In the genomic region with DNA sequence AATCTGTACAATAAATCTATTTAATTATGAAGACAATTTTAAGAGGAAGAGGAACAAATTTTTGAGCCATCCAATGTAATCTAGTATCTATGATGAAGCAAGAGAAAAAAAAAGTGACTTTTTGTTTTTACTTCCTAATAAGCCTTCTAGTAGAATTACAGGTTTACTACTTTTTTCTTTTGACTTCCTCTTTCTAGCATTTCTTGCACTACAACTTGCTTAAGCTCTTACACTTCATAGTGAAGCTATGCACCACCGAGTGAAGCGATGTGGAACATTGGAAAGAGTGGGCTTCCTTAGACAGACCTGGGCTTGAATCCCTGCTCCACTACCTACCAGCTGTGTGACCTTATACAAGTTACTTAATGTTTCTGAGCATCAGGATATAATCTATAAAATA, we compare ENCODE assay signal across 20 cellular contexts. TPM values are rescaled to one million over a fixed set of nuclear protein-coding genes. Genes with fewer than 3 reads are reported as not detected.
DNase-seq lines count a peak whose midpoint lies in the region; ATAC-seq, FAIRE-seq and TF ChIP-seq lines count a peak whose summit lies in the region.
"Had no signal": no experiment of that assay in that cellular context is flagged by ENCODE, and none has a peak within 500 bp of the region (broad histone marks: within the 10 kb centered on the region; RNA-seq: fewer than 3 reads in every experiment).

No MANE protein-coding gene starts in this region.

- POLR2A ChIA-PET in HepG2 (lab: Yijun Ruan, JAX): no interaction called here

- no peak for FAIRE-seq in HepG2 (lab: Jason Lieb, UNC)
- FAIRE-seq: A549 had no signal

- no peak for TF ChIP-seq CTCF in DND-41 (IDR thresholded peaks at IDR 0.05; ENCODE audit: borderline replicate concordance, extremely low read depth, low read length, poor library complexity, severe bottlenecking)
- TF ChIP-seq CTCF in lower lobe of right lung (IDR thresholded peaks at IDR 0.05): no peak
- TF ChIP-seq CTCF in HepG2 (CRISPR knock-in tag; IDR thresholded peaks at IDR 0.05): no peak

- H3K4me2 ChIP-seq in DND-41 (ENCODE audit: insufficient read depth, low read length) (peak overlapping the region; percentile 51; the same call in 1 of the 2 replicates), HepG2 (ENCODE audit: low read depth, low read length) (no peak overlapping the region)
- H3K4me2 ChIP-seq: A549 had no signal

- intact Hi-C loops in lower lobe of right lung (cut with DNase I) (no loop called here), HepG2 (cut with micrococcal nuclease; ENCODE audit: unreplicated experiment) (no loop called here)

- peaks cover 23% of the 10 kb centered on the region for H3K4me1 ChIP-seq in DND-41 (ENCODE audit: insufficient read depth, low read length)
- H3K4me1 ChIP-seq in lower lobe of right lung: no peaks in the 10 kb centered on the region
- H3K4me1 ChIP-seq in HepG2 (ENCODE audit: insufficient read depth, low read length): no peaks in the 10 kb centered on the region
- H3K4me1 ChIP-seq: A549, Peyer's patch had no signal

- no peak for TF ChIP-seq POLR2A in HepG2 (IDR thresholded peaks at IDR 0.05; ENCODE audit: insufficient read depth in 1 of 2, low read depth in 2 of 2, low read length in 2 of 2)

- no TSS peak for BruUV-seq in HepG2 (replicated peaks; lab: Mats Ljungman, UMichigan)

- H3K4me3 ChIP-seq in DND-41 (ENCODE audit: low read depth in 1 of 2, low read length in 2 of 2) (peak overlapping the region in 1 of 2 experiments; percentile 11; a peak in 1 of 4 replicates), lower lobe of right lung (no peak overlapping the region), HepG2 (replicated peaks in 1 of 3; ENCODE audit: insufficient read depth in 1 of 3, low read depth in 2 of 3, low read length in 3 of 3) (no peak overlapping the region)
- H3K4me3 ChIP-seq: A549, Peyer's patch had no signal

- in situ Hi-C loops in HepG2 (cut with HindIII; ENCODE audit: extremely low pct_ligation_motif_present, low pct_unique_long_range_greater_than_20kb): loop anchor here (10.0 kb wide), 1 partner anchor 85 kb away; a partner anchor contains a TSS

- CTCF ChIA-PET in HepG2 (lab: Yijun Ruan, JAX; ENCODE audit: low intra/inter-chr PET ratio, low total read pairs): interaction anchor here (1.8 kb wide), 1 partner anchor 46 kb away, joined by 20 read pairs; no protein-coding TSS in a partner anchor

- no peak overlapping the region for H2AFZ ChIP-seq in DND-41 (ENCODE audit: low read depth, low read length)
- no peak overlapping the region for H2AFZ ChIP-seq in HepG2 (ENCODE audit: low read length)

- H3K79me2 ChIP-seq in DND-41 (ENCODE audit: insufficient read depth, low read length) (peaks cover 12% of the 10 kb centered on the region), HepG2 (ENCODE audit: insufficient read depth, low read length) (no peaks in the 10 kb centered on the region)

- TF ChIP-seq EP300 in HepG2 (IDR thresholded peaks at IDR 0.05; ENCODE audit: low read depth in 2 of 2, low read length in 2 of 2): no peak
- no peak for TF ChIP-seq EP300 in HepG2 (CRISPR knock-in tag; IDR thresholded peaks at IDR 0.05; ENCODE audit: borderline replicate concordance)

- ATAC-seq in DND-41 (ENCODE audit: insufficient read depth, low read depth): no peak
- ATAC-seq in lower lobe of right lung: peak; percentile 23 to 43
- ATAC-seq in HepG2: no peak
- ATAC-seq: A549 had no signal

- H3K9me3 ChIP-seq in DND-41 (ENCODE audit: insufficient read depth, low read length, severe bottlenecking): no peaks in the 10 kb centered on the region
- H3K9me3 ChIP-seq in lower lobe of right lung: no peaks in the 10 kb centered on the region
- H3K9me3 ChIP-seq in HepG2 (ENCODE audit: low read length): no peaks in the 10 kb centered on the region
- H3K9me3 ChIP-seq: A549, Peyer's patch had no signal

- H3K27ac ChIP-seq in DND-41 (ENCODE audit: low read length): no peak overlapping the region
- no peak overlapping the region for H3K27ac ChIP-seq in lower lobe of right lung
- no peak overlapping the region for H3K27ac ChIP-seq in HepG2 (ENCODE audit: extremely low read length, insufficient read depth, low read length)
- H3K27ac ChIP-seq: A549, Peyer's patch had no signal

- no peak for TF ChIP-seq RAD21 in HepG2 (CRISPR knock-in tag; IDR thresholded peaks at IDR 0.05)

- no peaks in the 10 kb centered on the region for H3K36me3 ChIP-seq in DND-41 (ENCODE audit: insufficient read depth, low read length)
- H3K36me3 ChIP-seq in lower lobe of right lung: no peaks in the 10 kb centered on the region
- H3K36me3 ChIP-seq in HepG2 (replicated peaks in 1 of 2; ENCODE audit: control insufficient read depth in 1 of 2, insufficient read depth in 2 of 2, low read length in 2 of 2): no peaks in the 10 kb centered on the region
- H3K36me3 ChIP-seq: Peyer's patch had no signal

- H3K27me3 ChIP-seq in DND-41 (ENCODE audit: insufficient read depth, low read length, poor library complexity): no peaks in the 10 kb centered on the region
- H3K27me3 ChIP-seq in lower lobe of right lung (ENCODE audit: low read depth): no peaks in the 10 kb centered on the region
- 0 out of 5 replicates have a peak, but pooled peaks cover 0 to 3% of the 10 kb centered on the region in 2 experiments for H3K27me3 ChIP-seq in HepG2 (ENCODE audit: control insufficient read depth in 1 of 2, insufficient read depth in 2 of 2, low read length in 2 of 2)
- H3K27me3 ChIP-seq: Peyer's patch had no signal

- DNase-seq in DND-41 (no peak), NOMO-1 (lab: John Stamatoyannopoulos, UW; ENCODE audit: unreplicated experiment in 2 of 2) (peak; percentile 47 to 98), SKM-1 treated with dmso at 0.1 percent for 144 hours (lab: John Stamatoyannopoulos, UW; ENCODE audit: unreplicated experiment) (peak; percentile 97), lower lobe of right lung (no peak), NCI-H1694 treated with DMSO at 0.1 percent for 48 hours (lab: John Stamatoyannopoulos, UW) (no peak), GOT3 (lab: John Stamatoyannopoulos, UW) (no peak), ecto neural progenitor cell (ENCODE audit: low spot score) (no peak), HepG2 (ENCODE audit: low spot score) (no peak)
- DNase-seq: CD4-positive, alpha-beta T cell; DMS79 treated with DMSO at 0.1 percent for 48 hours; GDM1; HFFc6; KBM-7; NCI-H2081; NCI-H524 treated with DMSO at 0.1 percent for 48 hours; Peyer's patch; SHP77; SW 1271 had no signal

- WGBS in HepG2 (ENCODE audit: low lambda C conversion rate): 35% methylated on average over 2 of the region's 2 CpGs

- H3K9ac ChIP-seq in DND-41 (ENCODE audit: low read depth, low read length) (no peak overlapping the region; the same call in 1 of the 2 replicates), HepG2 (ENCODE audit: insufficient read depth, low read depth, low read length) (no peak overlapping the region)

- no peaks in the 10 kb centered on the region for H4K20me1 ChIP-seq in DND-41 (ENCODE audit: insufficient read depth, low read length)
- H4K20me1 ChIP-seq in HepG2 (ENCODE audit: insufficient read depth, low read length): no peaks in the 10 kb centered on the region

RNA-seq across cellular contexts. Expression of a gene that starts 2.1 kb away (rescaled TPM):
- total RNA-seq in lower lobe of right lung (not detected), HepG2 (2016; rRNA removed; fragmentation: Illumina TruSeq; extraction: Trizol) (0.10 and 0.11 TPM in 2 replicates)
- not detected in 2 replicates for total RNA-seq in HepG2 (2016; cell fraction: cytosol; rRNA removed; fragmentation: Illumina TruSeq; extraction: Trizol; ENCODE audit: low read depth)
- total RNA-seq in HepG2 (2016; cell fraction: insoluble cytoplasmic fraction; rRNA removed; fragmentation: Illumina TruSeq; extraction: Trizol): 0.24 TPM in 1 of 2 replicates, not detected in the other
- total RNA-seq in HepG2 (2016; cell fraction: membrane; rRNA removed; fragmentation: Illumina TruSeq; extraction: Trizol): not detected in 2 replicates
- total RNA-seq in HepG2 (2016; cell fraction: nucleus; rRNA removed; fragmentation: Illumina TruSeq; extraction: Trizol): not detected in 2 replicates
- polyA plus RNA-seq in HepG2 (2011; rRNA removed): 0.04 and 0.07 TPM in 2 replicates
- polyA plus RNA-seq in HepG2 (2011; cell fraction: cytosol; rRNA removed): 0.04 and 0.08 TPM in 2 replicates
- 0.09 TPM in 1 of 2 replicates, not detected in the other for polyA plus RNA-seq in HepG2 (2011; cell fraction: nucleus; rRNA removed)
- not detected in 2 replicates for polyA plus RNA-seq in HepG2 (2012)
- not detected in 2 replicates for polyA plus RNA-seq in HepG2 (2016; cell fraction: cytosol; fragmentation: Illumina TruSeq; extraction: Trizol; ENCODE audit: low read depth)
- 0.13 TPM in 1 of 2 replicates, not detected in the other for polyA plus RNA-seq in HepG2 (2016; cell fraction: insoluble cytoplasmic fraction; fragmentation: Illumina TruSeq; extraction: Trizol; ENCODE audit: low read depth)
- polyA plus RNA-seq in HepG2 (2016; cell fraction: membrane; fragmentation: Illumina TruSeq; extraction: Trizol; ENCODE audit: low read depth): not detected in 2 replicates
- not detected in 2 replicates for polyA plus RNA-seq in HepG2 (2016; cell fraction: nucleus; fragmentation: Illumina TruSeq; extraction: Trizol; ENCODE audit: insufficient read depth, low read depth)
- polyA minus RNA-seq in HepG2 (2011; rRNA and poly(A)+ RNA removed; ENCODE audit: low replicate concordance): 0.49 TPM in 1 of 2 replicates, not detected in the other
- not detected in 2 replicates for polyA minus RNA-seq in HepG2 (2011; cell fraction: cytosol; rRNA and poly(A)+ RNA removed)
- polyA minus RNA-seq in HepG2 (2011; cell fraction: nucleus; rRNA and poly(A)+ RNA removed): not detected in 2 replicates
- total RNA-seq: Peyer's patch had no signal
- polyA plus RNA-seq: A549 had no signal

RNA-seq across cellular contexts. Expression of a gene that starts 18.1 kb away (rescaled TPM):
- total RNA-seq in lower lobe of right lung (not detected), HepG2 (2016; rRNA removed; fragmentation: Illumina TruSeq; extraction: Trizol) (not detected in 2 replicates)
- not detected in 2 replicates for total RNA-seq in HepG2 (2016; cell fraction: cytosol; rRNA removed; fragmentation: Illumina TruSeq; extraction: Trizol; ENCODE audit: low read depth)
- total RNA-seq in HepG2 (2016; cell fraction: insoluble cytoplasmic fraction; rRNA removed; fragmentation: Illumina TruSeq; extraction: Trizol): not detected in 2 replicates
- total RNA-seq in HepG2 (2016; cell fraction: membrane; rRNA removed; fragmentation: Illumina TruSeq; extraction: Trizol): 0.28 TPM in 1 of 2 replicates, not detected in the other
- not detected in 2 replicates for total RNA-seq in HepG2 (2016; cell fraction: nucleus; rRNA removed; fragmentation: Illumina TruSeq; extraction: Trizol)
- polyA plus RNA-seq in HepG2 (2011; rRNA removed): not detected in 2 replicates
- polyA plus RNA-seq in HepG2 (2011; cell fraction: cytosol; rRNA removed): 0.03 TPM in 1 of 2 replicates, not detected in the other
- polyA plus RNA-seq in HepG2 (2011; cell fraction: nucleus; rRNA removed): not detected in 2 replicates
- not detected in 2 replicates for polyA plus RNA-seq in HepG2 (2012)
- polyA plus RNA-seq in HepG2 (2016; cell fraction: cytosol; fragmentation: Illumina TruSeq; extraction: Trizol; ENCODE audit: low read depth): not detected in 2 replicates
- polyA plus RNA-seq in HepG2 (2016; cell fraction: insoluble cytoplasmic fraction; fragmentation: Illumina TruSeq; extraction: Trizol; ENCODE audit: low read depth): not detected in 2 replicates
- not detected in 2 replicates for polyA plus RNA-seq in HepG2 (2016; cell fraction: membrane; fragmentation: Illumina TruSeq; extraction: Trizol; ENCODE audit: low read depth)
- not detected in 2 replicates for polyA plus RNA-seq in HepG2 (2016; cell fraction: nucleus; fragmentation: Illumina TruSeq; extraction: Trizol; ENCODE audit: insufficient read depth, low read depth)
- not detected in 2 replicates for polyA minus RNA-seq in HepG2 (2011; rRNA and poly(A)+ RNA removed; ENCODE audit: low replicate concordance)
- not detected in 2 replicates for polyA minus RNA-seq in HepG2 (2011; cell fraction: cytosol; rRNA and poly(A)+ RNA removed)
- not detected in 2 replicates for polyA minus RNA-seq in HepG2 (2011; cell fraction: nucleus; rRNA and poly(A)+ RNA removed)
- total RNA-seq: CD4-positive, alpha-beta T cell; M059J; Peyer's patch had no signal
- polyA plus RNA-seq: A549 had no signal

RNA-seq across cellular contexts. Expression of a gene that starts 59.5 kb away (rescaled TPM):
- 1.6 TPM for total RNA-seq in lower lobe of right lung
- total RNA-seq in HepG2 (2016; rRNA removed; fragmentation: Illumina TruSeq; extraction: Trizol): not detected in 2 replicates
- total RNA-seq in HepG2 (2016; cell fraction: cytosol; rRNA removed; fragmentation: Illumina TruSeq; extraction: Trizol; ENCODE audit: low read depth): not detected in 2 replicates
- not detected in 2 replicates for total RNA-seq in HepG2 (2016; cell fraction: insoluble cytoplasmic fraction; rRNA removed; fragmentation: Illumina TruSeq; extraction: Trizol)
- total RNA-seq in HepG2 (2016; cell fraction: membrane; rRNA removed; fragmentation: Illumina TruSeq; extraction: Trizol): not detected in 2 replicates
- total RNA-seq in HepG2 (2016; cell fraction: nucleus; rRNA removed; fragmentation: Illumina TruSeq; extraction: Trizol): not detected in 2 replicates
- polyA plus RNA-seq in HepG2 (2011; rRNA removed): not detected in 2 replicates
- polyA plus RNA-seq in HepG2 (2011; cell fraction: cytosol; rRNA removed): not detected in 2 replicates
- polyA plus RNA-seq in HepG2 (2011; cell fraction: nucleus; rRNA removed): not detected in 2 replicates
- polyA plus RNA-seq in HepG2 (2012): not detected in 2 replicates
- polyA plus RNA-seq in HepG2 (2016; cell fraction: cytosol; fragmentation: Illumina TruSeq; extraction: Trizol; ENCODE audit: low read depth): not detected in 2 replicates
- not detected in 2 replicates for polyA plus RNA-seq in HepG2 (2016; cell fraction: insoluble cytoplasmic fraction; fragmentation: Illumina TruSeq; extraction: Trizol; ENCODE audit: low read depth)
- polyA plus RNA-seq in HepG2 (2016; cell fraction: membrane; fragmentation: Illumina TruSeq; extraction: Trizol; ENCODE audit: low read depth): not detected in 2 replicates
- not detected in 2 replicates for polyA plus RNA-seq in HepG2 (2016; cell fraction: nucleus; fragmentation: Illumina TruSeq; extraction: Trizol; ENCODE audit: insufficient read depth, low read depth)
- polyA minus RNA-seq in HepG2 (2011; rRNA and poly(A)+ RNA removed; ENCODE audit: low replicate concordance): not detected in 2 replicates
- not detected in 2 replicates for polyA minus RNA-seq in HepG2 (2011; cell fraction: cytosol; rRNA and poly(A)+ RNA removed)
- not detected in 2 replicates for polyA minus RNA-seq in HepG2 (2011; cell fraction: nucleus; rRNA and poly(A)+ RNA removed)
- total RNA-seq: CD4-positive, alpha-beta T cell; Peyer's patch had no signal

Comparison
In these comparisons a context has a peak if more than half of its experiments do, and no peak if none do; other contexts are left out.
1. ATAC-seq: peak in lower lobe of right lung (2 of 2); none in DND-41 (single experiment) and HepG2 (single experiment).
2. DNase-seq: peak in NOMO-1 (2 of 2) and SKM-1 treated with dmso at 0.1 percent for 144 hours (single experiment); none in DND-41 (single experiment), lower lobe of right lung (single experiment), NCI-H1694 treated with DMSO at 0.1 percent for 48 hours (single experiment), GOT3 (single experiment), ecto neural progenitor cell (single experiment) and HepG2 (single experiment).